ENCODE assay signal across 1 cellular context in genomic region chr10:102675887-102676616, GRCh38.
TF ChIP-seq lines count a peak whose summit lies in the region.

No MANE protein-coding gene starts in this region.

TF ChIP-seq in WTC11, 78 proteins besides CTCF, POLR2A, EP300 and RAD21 (continued from another document):
- TF ChIP-seq AFF4 (CRISPR knock-in tag; IDR thresholded peaks at IDR 0.05; ENCODE audit: borderline replicate concordance) (no peak), GTF2I (CRISPR knock-in tag; conservative IDR thresholded peaks at IDR 0.05) (no peak), RORB (CRISPR knock-in tag; IDR thresholded peaks at IDR 0.05) (no peak), CREM (CRISPR knock-in tag; IDR thresholded peaks at IDR 0.05) (no peak), USF1 (CRISPR knock-in tag; IDR thresholded peaks at IDR 0.05) (no peak), FOXJ3 (CRISPR knock-in tag; IDR thresholded peaks at IDR 0.05; ENCODE audit: borderline replicate concordance) (no peak)
